ENCODE assay signal across 9 cellular contexts in genomic region chr16:2472885-2473284, GRCh38. TPM values are rescaled to one million over a fixed set of nuclear protein-coding genes. Genes with fewer than 3 reads are reported as not detected.
DNase-seq lines count a peak whose midpoint lies in the region; ATAC-seq, FAIRE-seq and TF ChIP-seq lines count a peak whose summit lies in the region.
"Had no signal": no experiment of that assay in that cellular context is flagged by ENCODE, and none has a peak within 500 bp of the region (broad histone marks: within the 10 kb centered on the region; RNA-seq: fewer than 3 reads in every experiment).

No MANE protein-coding gene starts in this region.

- H3K9me3 Mint-ChIP-seq in activated CD4-positive, alpha-beta T cell treated with anti-CD3 and anti-CD28 coated beads, Interleukin-2, amount 10 ng/mL, durations not matched to agents 24 days and 14 days: no peaks in the 10 kb centered on the region
- no peaks in the 10 kb centered on the region for H3K9me3 Mint-ChIP-seq in osteocyte (ENCODE audit: unreplicated experiment)

- TF ChIP-seq EP300 in GM12878 (IDR thresholded peaks at IDR 0.05; ENCODE audit: borderline replicate concordance in 1 of 2, control insufficient read depth in 1 of 2, low read depth in 2 of 2, low read length in 2 of 2): no peak

- no peak overlapping the region for H3K27ac ChIP-seq in GM12878 (ENCODE audit: control insufficient read depth, insufficient read depth)

- H3K9me2 ChIP-seq in Loucy (replicated peaks; ENCODE audit: low read depth, low read length): no peaks in the 10 kb centered on the region

- H3F3A ChIP-seq in Loucy (ENCODE audit: low read depth): no peaks in the 10 kb centered on the region

- H2AFZ ChIP-seq in Loucy (ENCODE audit: low read length) (no peak overlapping the region), GM12878 (ENCODE audit: control insufficient read depth, low read depth, low read length) (no peak overlapping the region)

- no TSS peak for BruUV-seq in GM12878 (replicated peaks; lab: Mats Ljungman, UMichigan)

- no peak overlapping the region for H3K27ac Mint-ChIP-seq in activated CD4-positive, alpha-beta T cell treated with anti-CD3 and anti-CD28 coated beads, Interleukin-2, amount 10 ng/mL, durations not matched to agents 24 days and 14 days
- H3K27ac Mint-ChIP-seq in osteocyte (ENCODE audit: unreplicated experiment): no peak overlapping the region

- H3K9ac ChIP-seq in Loucy (ENCODE audit: low read depth, low read length, poor library complexity, severe bottlenecking): peak overlapping the region; percentile 61
- no peak overlapping the region for H3K9ac ChIP-seq in GM12878 (ENCODE audit: control insufficient read depth, insufficient read depth, low read length)

- CTCF ChIA-PET in GM12878 (lab: Yijun Ruan, JAX): no interaction called here

- H3K36me3 ChIP-seq in Loucy (ENCODE audit: insufficient read depth, low read length) (no peaks in the 10 kb centered on the region), GM12878 (ENCODE audit: control insufficient read depth in 2 of 2, insufficient read depth in 2 of 2, low read length in 1 of 2) (no peaks in the 10 kb centered on the region)

- H3K9me3 ChIP-seq in Loucy (ENCODE audit: insufficient read depth, low read depth, low read length): no peaks in the 10 kb centered on the region
- H3K9me3 ChIP-seq in GM12878 (replicated peaks; ENCODE audit: control insufficient read depth, insufficient read depth, low read length): no peaks in the 10 kb centered on the region

- no peak for FAIRE-seq in GM12878 (lab: Jason Lieb, UNC)
- no peak for FAIRE-seq in H54 (lab: Jason Lieb, UNC)

- H3K27me3 Mint-ChIP-seq in activated CD4-positive, alpha-beta T cell treated with anti-CD3 and anti-CD28 coated beads, Interleukin-2, amount 10 ng/mL, durations not matched to agents 24 days and 14 days: peaks cover 36% of the 10 kb centered on the region
- no peaks in the 10 kb centered on the region for H3K27me3 Mint-ChIP-seq in osteocyte (ENCODE audit: unreplicated experiment)

- in situ Hi-C loops in GM12878 (cut with MboI): no loop called here

- no peaks in the 10 kb centered on the region for H3K36me3 Mint-ChIP-seq in activated CD4-positive, alpha-beta T cell treated with anti-CD3 and anti-CD28 coated beads, Interleukin-2, amount 10 ng/mL, durations not matched to agents 24 days and 14 days (ENCODE audit: low read depth)
- H3K36me3 Mint-ChIP-seq in osteocyte (ENCODE audit: unreplicated experiment): no peaks in the 10 kb centered on the region

- H3K4me2 ChIP-seq in Loucy (ENCODE audit: low read depth, low read length, poor library complexity, severe bottlenecking) (peak overlapping the region; percentile 92), GM12878 (ENCODE audit: control insufficient read depth, insufficient read depth) (no peak overlapping the region)

- H3K4me3 Mint-ChIP-seq in activated CD4-positive, alpha-beta T cell treated with anti-CD3 and anti-CD28 coated beads, Interleukin-2, amount 10 ng/mL, durations not matched to agents 24 days and 14 days: peak overlapping the region; percentile 74
- peak overlapping the region; percentile 32 for H3K4me3 Mint-ChIP-seq in osteocyte (ENCODE audit: unreplicated experiment)

- RAD21 ChIA-PET in GM12878 (lab: Charles Lee; ENCODE audit: unreplicated experiment): no interaction called here

- H3K4me1 Mint-ChIP-seq in activated CD4-positive, alpha-beta T cell treated with anti-CD3 and anti-CD28 coated beads, Interleukin-2, amount 10 ng/mL, durations not matched to agents 24 days and 14 days: peaks cover 12% of the 10 kb centered on the region
- peaks cover 44% of the 10 kb centered on the region for H3K4me1 Mint-ChIP-seq in osteocyte (ENCODE audit: unreplicated experiment)

- 93% methylated on average over 13 of the region's 13 CpGs for WGBS in GM12878 (ENCODE audit: insufficient coverage, insufficient replicate concordance, low lambda C conversion rate, missing lambda C conversion rate)

- no peak for DNase-seq in activated CD4-positive, alpha-beta T cell treated with anti-CD3 and anti-CD28 coated beads, Interleukin-2, amount 10 ng/mL, durations not matched to agents 24 days and 14 days
- no peak for DNase-seq in activated CD4-positive, alpha-beta T cell treated with anti-CD3 and anti-CD28 coated beads, Interleukin-2, amount 50 U/mL, for 1 hour
- DNase-seq in GM12878 (ENCODE audit: low read depth, low spot score): no peak
- no peak for DNase-seq in osteocyte (ENCODE audit: extremely low spot score, unreplicated experiment)
- DNase-seq in GM03348 (ENCODE audit: low spot score): no peak
- DNase-seq in hippocampal formation (lab: John Stamatoyannopoulos, UW): no peak
- no peak for DNase-seq in H54 (ENCODE audit: insufficient read length, low spot score)
- DNase-seq: NCI-H1048 had no signal

- H4K20me1 ChIP-seq in Loucy (ENCODE audit: insufficient read depth, low read length, poor library complexity, severe bottlenecking): peaks cover 14% of the 10 kb centered on the region
- H4K20me1 ChIP-seq in GM12878 (ENCODE audit: control insufficient read depth, insufficient read depth): no peaks in the 10 kb centered on the region

- no peaks in the 10 kb centered on the region for H3K27me3 ChIP-seq in Loucy (ENCODE audit: insufficient read depth, low read length, poor library complexity, severe bottlenecking)
- H3K27me3 ChIP-seq in GM12878 (replicated peaks in 1 of 2; ENCODE audit: control insufficient read depth in 2 of 2, insufficient read depth in 2 of 2, low read length in 1 of 2): peaks cover 0 to 2% of the 10 kb centered on the region in 2 experiments; a peak in 1 of 4 replicates

- TF ChIP-seq POLR2A in GM12878 (IDR thresholded peaks at IDR 0.05; ENCODE audit: low read depth, low read length): no peak
- TF ChIP-seq POLR2A in H54 (IDR thresholded peaks at IDR 0.05; ENCODE audit: low read depth, low read length): no peak

- intact Hi-C loops in activated CD4-positive, alpha-beta T cell treated with anti-CD3 and anti-CD28 coated beads, Interleukin-2, amount 10 ng/mL, durations not matched to agents 24 days and 14 days (cut with micrococcal nuclease): loop anchor here (5.0 kb wide), 1 partner anchor 46 kb away; the partner anchor contains the start of gene CCNF
- intact Hi-C loops in GM12878 (cut with micrococcal nuclease; ENCODE audit: unreplicated experiment): no loop called here

- POLR2A ChIA-PET in GM12878 (lab: Charles Lee): interaction anchor here (0.5 kb wide), 1 partner anchor 209 kb away, joined by 4 read pairs; no protein-coding TSS in a partner anchor

- no peak for ATAC-seq in GM12878

- SMC1A ChIA-PET in GM12878 (lab: Charles Lee; ENCODE audit: uncharacterized antibody, unreplicated experiment): no interaction called here

- peaks cover 36% of the 10 kb centered on the region for H3K79me2 ChIP-seq in Loucy (ENCODE audit: insufficient read depth, low read length)
- no peaks in the 10 kb centered on the region for H3K79me2 ChIP-seq in GM12878 (ENCODE audit: control insufficient read depth, insufficient read depth, low read length)

- TF ChIP-seq CTCF in Loucy (conservative IDR thresholded peaks at IDR 0.05; ENCODE audit: low read length) (no peak), GM12878 (IDR thresholded peaks at IDR 0.05 in 2 of 3, conservative IDR thresholded peaks at IDR 0.05 in 1 of 3; ENCODE audit: control insufficient read depth in 2 of 3, extremely low read depth in 1 of 3, insufficient read depth in 1 of 3, low read depth in 3 of 3, low read length in 3 of 3) (no peak), osteocyte (IDR thresholded peaks at IDR 0.05) (no peak)

- H3K4me3 ChIP-seq in Loucy (ENCODE audit: low read length, poor library complexity, severe bottlenecking) (peak overlapping the region; percentile 85), GM12878 (peak overlapping the region; percentile 50; the same call in 1 of the 2 replicates)

- peaks cover 33% of the 10 kb centered on the region for H3K4me1 ChIP-seq in Loucy (ENCODE audit: insufficient read depth, low read length, poor library complexity, severe bottlenecking)
- H3K4me1 ChIP-seq in GM12878 (ENCODE audit: control insufficient read depth, insufficient read depth, low read length): peaks cover 20% of the 10 kb centered on the region

- TF ChIP-seq RAD21 in GM12878 (IDR thresholded peaks at IDR 0.05; ENCODE audit: insufficient read depth, low read depth, low read length): no peak

RNA-seq across cellular contexts. Expression of gene NTN3, which starts 1.8 kb away (rescaled TPM):
- not detected in 2 replicates for total RNA-seq in activated CD4-positive, alpha-beta T cell treated with anti-CD3 and anti-CD28 coated beads, Interleukin-2, amount 10 ng/mL, durations not matched to agents 24 days and 14 days
- total RNA-seq in GM12878 (2013; cell fraction: nucleolus; rRNA removed): 1.1 and 1.9 TPM in 2 replicates
- total RNA-seq in GM12878 (2014; rRNA removed) (not detected in 2 replicates), GM12878 (2014; rRNA removed; fragmentation: Illumina TruSeq; extraction: Trizol) (not detected in 2 replicates), GM12878 (2021) (not detected in 2 replicates), osteocyte (1.4 and 1.8 TPM in 2 replicates)
- polyA plus RNA-seq in GM12878 (2011; ENCODE audit: low read depth): not detected
- polyA plus RNA-seq in GM12878 (2011; rRNA removed) (not detected in 2 replicates), GM12878 (2014; fragmentation: Illumina TruSeq; extraction: Trizol) (not detected in 2 replicates), GM12878 (2014; fragmentation: Nextera tagmentation; extraction: Ambion mirVana) (not detected), GM12878 (2014; rRNA removed) (0.04 and 0.22 TPM in 2 replicates), GM12878 (2016; fragmentation: Nextera tagmentation; extraction: Ambion mirVana) (not detected)
- 0.04 and 0.07 TPM in 2 replicates for polyA plus RNA-seq in GM12878 (2011; cell fraction: cytosol; rRNA removed)
- polyA plus RNA-seq in GM12878 (2011; cell fraction: nucleus; rRNA removed): 0.42 and 0.63 TPM in 2 replicates
- 0.08 TPM in 1 of 2 replicates, not detected in the other for polyA plus RNA-seq in GM12878 (2012)
- not detected in 2 replicates for polyA minus RNA-seq in GM12878 (2011; rRNA and poly(A)+ RNA removed)
- not detected in 2 replicates for polyA minus RNA-seq in GM12878 (2011; cell fraction: cytosol; rRNA and poly(A)+ RNA removed)
- polyA minus RNA-seq in GM12878 (2011; cell fraction: nucleus; rRNA and poly(A)+ RNA removed): 0.29 and 0.36 TPM in 2 replicates

RNA-seq across cellular contexts. Expression of gene TBC1D24, which starts 2.0 kb away (rescaled TPM):
- total RNA-seq in activated CD4-positive, alpha-beta T cell treated with anti-CD3 and anti-CD28 coated beads, Interleukin-2, amount 10 ng/mL, durations not matched to agents 24 days and 14 days: 16.6 and 20.9 TPM in 2 replicates
- 29.8 and 34.7 TPM in 2 replicates for total RNA-seq in GM12878 (2013; cell fraction: nucleolus; rRNA removed)
- total RNA-seq in GM12878 (2014; rRNA removed) (5.6 and 6.6 TPM in 2 replicates), GM12878 (2014; rRNA removed; fragmentation: Illumina TruSeq; extraction: Trizol) (3.3 and 3.5 TPM in 2 replicates), GM12878 (2021) (7.9 and 9.6 TPM in 2 replicates), osteocyte (15.4 and 17.4 TPM in 2 replicates)
- polyA plus RNA-seq in GM12878 (2011; ENCODE audit: low read depth): 1.3 TPM
- polyA plus RNA-seq in GM12878 (2011; rRNA removed) (3.4 and 4.3 TPM in 2 replicates), GM12878 (2014; fragmentation: Illumina TruSeq; extraction: Trizol) (2.6 and 2.7 TPM in 2 replicates), GM12878 (2014; fragmentation: Nextera tagmentation; extraction: Ambion mirVana) (1 to 10 TPM; 1.1 to 1.5 TPM), GM12878 (2014; rRNA removed) (5.7 and 6.9 TPM in 2 replicates), GM12878 (2016; fragmentation: Nextera tagmentation; extraction: Ambion mirVana) (1 to 10 TPM; 4.6 to 5.8 TPM)
- 4.9 and 6.5 TPM in 2 replicates for polyA plus RNA-seq in GM12878 (2011; cell fraction: cytosol; rRNA removed)
- 18.3 and 21.2 TPM in 2 replicates for polyA plus RNA-seq in GM12878 (2011; cell fraction: nucleus; rRNA removed)
- polyA plus RNA-seq in GM12878 (2012): 2.5 and 2.8 TPM in 2 replicates
- polyA minus RNA-seq in GM12878 (2011; rRNA and poly(A)+ RNA removed): 8.9 and 13.5 TPM in 2 replicates
- 4.0 and 4.5 TPM in 2 replicates for polyA minus RNA-seq in GM12878 (2011; cell fraction: cytosol; rRNA and poly(A)+ RNA removed)
- polyA minus RNA-seq in GM12878 (2011; cell fraction: nucleus; rRNA and poly(A)+ RNA removed): 5.4 and 9.6 TPM in 2 replicates

RNA-seq across cellular contexts. Expression of gene TEDC2, which starts 13.0 kb away (rescaled TPM):
- total RNA-seq in activated CD4-positive, alpha-beta T cell treated with anti-CD3 and anti-CD28 coated beads, Interleukin-2, amount 10 ng/mL, durations not matched to agents 24 days and 14 days: 40.7 and 41.7 TPM in 2 replicates
- 15.9 and 19.2 TPM in 2 replicates for total RNA-seq in GM12878 (2013; cell fraction: nucleolus; rRNA removed)
- total RNA-seq in GM12878 (2014; rRNA removed) (38.0 and 38.9 TPM in 2 replicates), GM12878 (2014; rRNA removed; fragmentation: Illumina TruSeq; extraction: Trizol) (9.2 and 10.4 TPM in 2 replicates), GM12878 (2021) (24.9 and 30.8 TPM in 2 replicates), osteocyte (4.4 and 6.7 TPM in 2 replicates)
- 2.7 TPM for polyA plus RNA-seq in GM12878 (2011; ENCODE audit: low read depth)
- polyA plus RNA-seq in GM12878 (2011; rRNA removed) (2.9 and 6.7 TPM in 2 replicates), GM12878 (2014; fragmentation: Illumina TruSeq; extraction: Trizol) (2.9 and 7.4 TPM in 2 replicates), GM12878 (2014; fragmentation: Nextera tagmentation; extraction: Ambion mirVana) (1 to 10 TPM in 1 of 2 experiments, under 1 TPM in 1; 0.23 to 2.5 TPM), GM12878 (2014; rRNA removed) (27.8 and 35.3 TPM in 2 replicates), GM12878 (2016; fragmentation: Nextera tagmentation; extraction: Ambion mirVana) (10 to 100 TPM; 40.4 to 47.9 TPM)
- 8.0 and 16.1 TPM in 2 replicates for polyA plus RNA-seq in GM12878 (2011; cell fraction: cytosol; rRNA removed)
- 84.2 and 116 TPM in 2 replicates for polyA plus RNA-seq in GM12878 (2011; cell fraction: nucleus; rRNA removed)
- polyA plus RNA-seq in GM12878 (2012): 8.3 and 8.8 TPM in 2 replicates
- polyA minus RNA-seq in GM12878 (2011; rRNA and poly(A)+ RNA removed): 3.1 and 10.9 TPM in 2 replicates
- polyA minus RNA-seq in GM12878 (2011; cell fraction: cytosol; rRNA and poly(A)+ RNA removed): 2.7 and 6.4 TPM in 2 replicates
- polyA minus RNA-seq in GM12878 (2011; cell fraction: nucleus; rRNA and poly(A)+ RNA removed): 22.4 and 41.5 TPM in 2 replicates

RNA-seq across cellular contexts. Expression of gene ATP6V0C, which starts 40.9 kb away (rescaled TPM):
- 105 and 122 TPM in 2 replicates for total RNA-seq in activated CD4-positive, alpha-beta T cell treated with anti-CD3 and anti-CD28 coated beads, Interleukin-2, amount 10 ng/mL, durations not matched to agents 24 days and 14 days
- 23.2 and 35.0 TPM in 2 replicates for total RNA-seq in GM12878 (2013; cell fraction: nucleolus; rRNA removed)
- 14.0 and 19.1 TPM in 2 replicates for total RNA-seq in GM12878 (2014; rRNA removed)
- total RNA-seq in GM12878 (2014; rRNA removed; fragmentation: Illumina TruSeq; extraction: Trizol): 8.2 and 10.4 TPM in 2 replicates
- 127 and 135 TPM in 2 replicates for total RNA-seq in GM12878 (2021)
- 42.6 TPM for polyA plus RNA-seq in GM12878 (2011; ENCODE audit: low read depth)
- 1.5 and 5.9 TPM in 2 replicates for polyA plus RNA-seq in GM12878 (2011; rRNA removed)
- 17.1 and 29.2 TPM in 2 replicates for polyA plus RNA-seq in GM12878 (2011; cell fraction: cytosol; rRNA removed)
- polyA plus RNA-seq in GM12878 (2011; cell fraction: nucleus; rRNA removed): 23.8 and 36.7 TPM in 2 replicates
- polyA plus RNA-seq in GM12878 (2012): 148 and 155 TPM in 2 replicates
- polyA plus RNA-seq in GM12878 (2014; fragmentation: Illumina TruSeq; extraction: Trizol): 8.7 and 17.6 TPM in 2 replicates
- 10 to 100 TPM in 1 of 2 experiments, 1 to 10 TPM in 1; 2.4 to 16.5 TPM for polyA plus RNA-seq in GM12878 (2014; fragmentation: Nextera tagmentation; extraction: Ambion mirVana)
- 32.2 and 53.4 TPM in 2 replicates for polyA plus RNA-seq in GM12878 (2014; rRNA removed)
- 100 to 1,000 TPM; 107 to 115 TPM for polyA plus RNA-seq in GM12878 (2016; fragmentation: Nextera tagmentation; extraction: Ambion mirVana)
- 7.2 and 8.9 TPM in 2 replicates for polyA minus RNA-seq in GM12878 (2011; rRNA and poly(A)+ RNA removed)
- polyA minus RNA-seq in GM12878 (2011; cell fraction: cytosol; rRNA and poly(A)+ RNA removed): 44.1 and 66.7 TPM in 2 replicates
- 8.8 and 18.3 TPM in 2 replicates for polyA minus RNA-seq in GM12878 (2011; cell fraction: nucleus; rRNA and poly(A)+ RNA removed)
- total RNA-seq in osteocyte: 208 and 211 TPM in 2 replicates

RNA-seq across cellular contexts. Expression of gene CCNF, which starts 43.6 kb away (rescaled TPM):
- 44.7 and 45.7 TPM in 2 replicates for total RNA-seq in activated CD4-positive, alpha-beta T cell treated with anti-CD3 and anti-CD28 coated beads, Interleukin-2, amount 10 ng/mL, durations not matched to agents 24 days and 14 days
- total RNA-seq in GM12878 (2013; cell fraction: nucleolus; rRNA removed): 35.6 and 37.8 TPM in 2 replicates
- 44.1 and 50.3 TPM in 2 replicates for total RNA-seq in GM12878 (2014; rRNA removed)
- total RNA-seq in GM12878 (2014; rRNA removed; fragmentation: Illumina TruSeq; extraction: Trizol): 23.5 and 27.1 TPM in 2 replicates
- 48.9 and 54.2 TPM in 2 replicates for total RNA-seq in GM12878 (2021)
- polyA plus RNA-seq in GM12878 (2011; ENCODE audit: low read depth): 7.0 TPM
- polyA plus RNA-seq in GM12878 (2011; rRNA removed): 9.1 and 16.3 TPM in 2 replicates
- 28.3 and 29.8 TPM in 2 replicates for polyA plus RNA-seq in GM12878 (2011; cell fraction: cytosol; rRNA removed)
- 37.2 and 52.6 TPM in 2 replicates for polyA plus RNA-seq in GM12878 (2011; cell fraction: nucleus; rRNA removed)
- polyA plus RNA-seq in GM12878 (2012): 13.5 and 17.0 TPM in 2 replicates
- 11.1 and 18.7 TPM in 2 replicates for polyA plus RNA-seq in GM12878 (2014; fragmentation: Illumina TruSeq; extraction: Trizol)
- polyA plus RNA-seq in GM12878 (2014; fragmentation: Nextera tagmentation; extraction: Ambion mirVana): 1 to 10 TPM; 4.0 to 4.7 TPM
- 27.8 and 30.8 TPM in 2 replicates for polyA plus RNA-seq in GM12878 (2014; rRNA removed)
- 10 to 100 TPM; 59.1 to 63.2 TPM for polyA plus RNA-seq in GM12878 (2016; fragmentation: Nextera tagmentation; extraction: Ambion mirVana)
- polyA minus RNA-seq in GM12878 (2011; rRNA and poly(A)+ RNA removed): 51.9 and 87.8 TPM in 2 replicates
- 38.4 and 38.9 TPM in 2 replicates for polyA minus RNA-seq in GM12878 (2011; cell fraction: cytosol; rRNA and poly(A)+ RNA removed)
- 26.7 and 43.5 TPM in 2 replicates for polyA minus RNA-seq in GM12878 (2011; cell fraction: nucleus; rRNA and poly(A)+ RNA removed)
- 8.0 and 10.0 TPM in 2 replicates for total RNA-seq in osteocyte
